8 cellular contexts compared by ENCODE assay signal in the genomic region with DNA sequence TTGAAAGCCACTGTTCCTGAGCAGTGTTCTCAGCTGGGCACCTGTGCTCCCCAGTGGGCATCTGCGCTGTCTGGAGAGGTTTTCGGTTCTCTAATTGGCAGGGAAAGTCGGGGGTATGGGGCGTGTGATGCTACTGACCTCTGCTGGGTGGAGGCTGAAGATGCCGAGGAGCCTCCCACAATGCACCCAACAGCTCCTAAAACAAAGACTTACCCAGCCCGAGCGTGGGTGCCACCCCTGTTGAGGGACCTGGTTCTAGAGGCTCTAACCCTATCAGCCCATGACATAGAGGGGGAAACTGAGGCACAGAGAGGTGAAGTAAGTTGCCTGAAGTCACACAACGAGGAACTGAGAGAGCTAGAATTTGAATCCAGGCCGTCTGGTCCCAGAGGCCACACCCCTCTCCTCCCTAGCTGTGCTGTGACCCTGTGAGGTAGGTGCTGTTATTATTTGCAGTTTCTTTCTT. TPM values are rescaled to one million over a fixed set of nuclear protein-coding genes. Genes with fewer than 3 reads are reported as not detected.
DNase-seq lines count a peak whose midpoint lies in the region; ATAC-seq and TF ChIP-seq lines count a peak whose summit lies in the region.

No MANE protein-coding gene starts in this region.

- peak overlapping the region; percentile 62 for H3K27ac Mint-ChIP-seq in activated naive CD8-positive, alpha-beta T cell treated with anti-CD3 and anti-CD28 coated beads, Interleukin-2, amount 10 ng/mL, durations not matched to agents 7 days and 5 days
- no peak overlapping the region for H3K27ac Mint-ChIP-seq in type B pancreatic cell

- POLR2A ChIA-PET in activated naive CD8-positive, alpha-beta T cell treated with anti-CD3 and anti-CD28 coated beads, Interleukin-2, amount 10 ng/mL, durations not matched to agents 7 days and 5 days (lab: Charles Lee) = interaction anchor here (0.6 to 1.8 kb wide), 12 partner anchors 8 to 1204 kb away, joined by 3 to 10 read pairs (median 4); a partner anchor contains a TSS

- DNase-seq in SIG-M5 treated with dmso at 0.1 percent for 504 hours (lab: John Stamatoyannopoulos, UW; ENCODE audit: unreplicated experiment) (peak; percentile 65), SIG-M5 (lab: John Stamatoyannopoulos, UW) (no peak), RPMI7951 (ENCODE audit: low read depth) (peak; percentile 70), iPS-NIHi7 (ENCODE audit: extremely low spot score) (peak; percentile 77), type B pancreatic cell (ENCODE audit: extremely low spot score, unreplicated experiment) (no peak), GDM1 (lab: John Stamatoyannopoulos, UW) (no peak)
- DNase-seq in activated naive CD8-positive, alpha-beta T cell treated with anti-CD3 and anti-CD28 coated beads, Interleukin-2, amount 10 ng/mL, durations not matched to agents 7 days and 5 days = peak; percentile 56

- peak overlapping the region; percentile 31 for H3K4me3 Mint-ChIP-seq in activated naive CD8-positive, alpha-beta T cell treated with anti-CD3 and anti-CD28 coated beads, Interleukin-2, amount 10 ng/mL, durations not matched to agents 7 days and 5 days
- H3K4me3 Mint-ChIP-seq in type B pancreatic cell = no peak overlapping the region

- peak; percentile 59 for TF ChIP-seq CTCF in type B pancreatic cell (conservative IDR thresholded peaks at IDR 0.05)

- TF ChIP-seq EP300 in Ishikawa (IDR thresholded peaks at IDR 0.05; ENCODE audit: borderline replicate concordance) = no peak

- no peaks in the 10 kb centered on the region for H3K36me3 Mint-ChIP-seq in activated naive CD8-positive, alpha-beta T cell treated with anti-CD3 and anti-CD28 coated beads, Interleukin-2, amount 10 ng/mL, durations not matched to agents 7 days and 5 days
- H3K36me3 Mint-ChIP-seq in type B pancreatic cell = peaks cover 2% of the 10 kb centered on the region

- H3K4me1 Mint-ChIP-seq in activated naive CD8-positive, alpha-beta T cell treated with anti-CD3 and anti-CD28 coated beads, Interleukin-2, amount 10 ng/mL, durations not matched to agents 7 days and 5 days = peaks cover 4% of the 10 kb centered on the region
- peaks cover 3% of the 10 kb centered on the region for H3K4me1 Mint-ChIP-seq in type B pancreatic cell (ENCODE audit: unreplicated experiment)

- ATAC-seq in activated naive CD8-positive, alpha-beta T cell treated with anti-CD3 and anti-CD28 coated beads, Interleukin-2, amount 10 ng/mL, durations not matched to agents 7 days and 5 days (ENCODE audit: low read depth) = peak; percentile 90

- H3K9me3 Mint-ChIP-seq in activated naive CD8-positive, alpha-beta T cell treated with anti-CD3 and anti-CD28 coated beads, Interleukin-2, amount 10 ng/mL, durations not matched to agents 7 days and 5 days = no peaks in the 10 kb centered on the region
- H3K9me3 Mint-ChIP-seq in type B pancreatic cell = no peaks in the 10 kb centered on the region

- no peaks in the 10 kb centered on the region for H3K27me3 Mint-ChIP-seq in activated naive CD8-positive, alpha-beta T cell treated with anti-CD3 and anti-CD28 coated beads, Interleukin-2, amount 10 ng/mL, durations not matched to agents 7 days and 5 days
- no peaks in the 10 kb centered on the region for H3K27me3 Mint-ChIP-seq in type B pancreatic cell

- peak; percentile 16; the same call in 1 of the 2 replicates for TF ChIP-seq RAD21 in Ishikawa (IDR thresholded peaks at IDR 0.05; ENCODE audit: low read depth)

TF ChIP-seq in Ishikawa, 13 proteins besides CTCF, POLR2A, EP300 and RAD21:
- TF ChIP-seq TEAD4 (IDR thresholded peaks at IDR 0.05) (no peak), CEBPB (IDR thresholded peaks at IDR 0.05) (no peak), CREB1 (IDR thresholded peaks at IDR 0.05; ENCODE audit: low read depth) (no peak), TCF12 (IDR thresholded peaks at IDR 0.05; ENCODE audit: low read depth) (no peak), NFIC (IDR thresholded peaks at IDR 0.05) (no peak), YY1 (IDR thresholded peaks at IDR 0.05; ENCODE audit: low read depth) (no peak), ZBTB7A (IDR thresholded peaks at IDR 0.05; ENCODE audit: low read depth) (no peak), FOXM1 (IDR thresholded peaks at IDR 0.05; ENCODE audit: borderline replicate concordance, low read depth) (no peak), EGR1 (IDR thresholded peaks at IDR 0.05) (no peak), TAF1 (IDR thresholded peaks at IDR 0.05; ENCODE audit: low read depth) (no peak)
- TF ChIP-seq, protein P1, sequence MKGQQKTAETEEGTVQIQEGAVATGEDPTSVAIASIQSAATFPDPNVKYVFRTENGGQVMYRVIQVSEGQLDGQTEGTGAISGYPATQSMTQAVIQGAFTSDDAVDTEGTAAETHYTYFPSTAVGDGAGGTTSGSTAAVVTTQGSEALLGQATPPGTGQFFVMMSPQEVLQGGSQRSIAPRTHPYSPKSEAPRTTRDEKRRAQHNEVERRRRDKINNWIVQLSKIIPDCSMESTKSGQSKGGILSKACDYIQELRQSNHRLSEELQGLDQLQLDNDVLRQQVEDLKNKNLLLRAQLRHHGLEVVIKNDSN (IDR thresholded peaks at IDR 0.05) = no peak
- TF ChIP-seq, protein P2, sequence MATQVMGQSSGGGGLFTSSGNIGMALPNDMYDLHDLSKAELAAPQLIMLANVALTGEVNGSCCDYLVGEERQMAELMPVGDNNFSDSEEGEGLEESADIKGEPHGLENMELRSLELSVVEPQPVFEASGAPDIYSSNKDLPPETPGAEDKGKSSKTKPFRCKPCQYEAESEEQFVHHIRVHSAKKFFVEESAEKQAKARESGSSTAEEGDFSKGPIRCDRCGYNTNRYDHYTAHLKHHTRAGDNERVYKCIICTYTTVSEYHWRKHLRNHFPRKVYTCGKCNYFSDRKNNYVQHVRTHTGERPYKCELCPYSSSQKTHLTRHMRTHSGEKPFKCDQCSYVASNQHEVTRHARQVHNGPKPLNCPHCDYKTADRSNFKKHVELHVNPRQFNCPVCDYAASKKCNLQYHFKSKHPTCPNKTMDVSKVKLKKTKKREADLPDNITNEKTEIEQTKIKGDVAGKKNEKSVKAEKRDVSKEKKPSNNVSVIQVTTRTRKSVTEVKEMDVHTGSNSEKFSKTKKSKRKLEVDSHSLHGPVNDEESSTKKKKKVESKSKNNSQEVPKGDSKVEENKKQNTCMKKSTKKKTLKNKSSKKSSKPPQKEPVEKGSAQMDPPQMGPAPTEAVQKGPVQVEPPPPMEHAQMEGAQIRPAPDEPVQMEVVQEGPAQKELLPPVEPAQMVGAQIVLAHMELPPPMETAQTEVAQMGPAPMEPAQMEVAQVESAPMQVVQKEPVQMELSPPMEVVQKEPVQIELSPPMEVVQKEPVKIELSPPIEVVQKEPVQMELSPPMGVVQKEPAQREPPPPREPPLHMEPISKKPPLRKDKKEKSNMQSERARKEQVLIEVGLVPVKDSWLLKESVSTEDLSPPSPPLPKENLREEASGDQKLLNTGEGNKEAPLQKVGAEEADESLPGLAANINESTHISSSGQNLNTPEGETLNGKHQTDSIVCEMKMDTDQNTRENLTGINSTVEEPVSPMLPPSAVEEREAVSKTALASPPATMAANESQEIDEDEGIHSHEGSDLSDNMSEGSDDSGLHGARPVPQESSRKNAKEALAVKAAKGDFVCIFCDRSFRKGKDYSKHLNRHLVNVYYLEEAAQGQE (IDR thresholded peaks at IDR 0.05; ENCODE audit: low read depth) = no peak
- TF ChIP-seq, protein P3, sequence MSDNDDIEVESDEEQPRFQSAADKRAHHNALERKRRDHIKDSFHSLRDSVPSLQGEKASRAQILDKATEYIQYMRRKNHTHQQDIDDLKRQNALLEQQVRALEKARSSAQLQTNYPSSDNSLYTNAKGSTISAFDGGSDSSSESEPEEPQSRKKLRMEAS (IDR thresholded peaks at IDR 0.05) = no peak

RNA-seq across cellular contexts. Expression of a gene that starts 2.3 kb away (rescaled TPM):
- total RNA-seq in RPMI7951 (2014; rRNA removed; shearing (Covaris generic)) = not detected in 2 replicates
- total RNA-seq in activated naive CD8-positive, alpha-beta T cell treated with anti-CD3 and anti-CD28 coated beads, Interleukin-2, amount 10 ng/mL, durations not matched to agents 7 days and 5 days = not detected
- not detected in 2 replicates for total RNA-seq in type B pancreatic cell (ENCODE audit: low replicate concordance)

RNA-seq across cellular contexts. Expression of a gene that starts 6.0 kb away (rescaled TPM):
- total RNA-seq in RPMI7951 (2014; rRNA removed; shearing (Covaris generic)) = 1.6 TPM in 1 of 2 replicates, not detected in the other
- 1 to 10 TPM; 2.7 to 3.6 TPM for total RNA-seq in activated naive CD8-positive, alpha-beta T cell treated with anti-CD3 and anti-CD28 coated beads, Interleukin-2, amount 10 ng/mL, durations not matched to agents 7 days and 5 days
- 6.1 and 8.1 TPM in 2 replicates for total RNA-seq in type B pancreatic cell (ENCODE audit: low replicate concordance)

RNA-seq across cellular contexts. Expression of a gene that starts 10.1 kb away (rescaled TPM):
- total RNA-seq in RPMI7951 (2014; rRNA removed; shearing (Covaris generic)) = 2,104 and 2,291 TPM in 2 replicates
- 1,000 to 10,000 TPM; 1,565 to 1,587 TPM for total RNA-seq in activated naive CD8-positive, alpha-beta T cell treated with anti-CD3 and anti-CD28 coated beads, Interleukin-2, amount 10 ng/mL, durations not matched to agents 7 days and 5 days
- total RNA-seq in type B pancreatic cell (ENCODE audit: low replicate concordance) = 1,623 and 1,815 TPM in 2 replicates

RNA-seq across cellular contexts. Expression of a gene that starts 10.5 kb away (rescaled TPM):
- total RNA-seq in RPMI7951 (2014; rRNA removed; shearing (Covaris generic)) = 4.7 and 7.7 TPM in 2 replicates
- total RNA-seq in activated naive CD8-positive, alpha-beta T cell treated with anti-CD3 and anti-CD28 coated beads, Interleukin-2, amount 10 ng/mL, durations not matched to agents 7 days and 5 days = 10 to 100 TPM; 31.4 to 31.8 TPM
- 44.0 and 47.1 TPM in 2 replicates for total RNA-seq in type B pancreatic cell (ENCODE audit: low replicate concordance)

RNA-seq across cellular contexts. Expression of a gene that starts 28.3 kb away (rescaled TPM):
- 16.6 and 17.2 TPM in 2 replicates for total RNA-seq in RPMI7951 (2014; rRNA removed; shearing (Covaris generic))
- total RNA-seq in activated naive CD8-positive, alpha-beta T cell treated with anti-CD3 and anti-CD28 coated beads, Interleukin-2, amount 10 ng/mL, durations not matched to agents 7 days and 5 days = 10 to 100 TPM; 34.0 to 34.8 TPM
- total RNA-seq in type B pancreatic cell (ENCODE audit: low replicate concordance) = 24.5 and 31.5 TPM in 2 replicates

Comparison
In these comparisons a context has a peak if more than half of its experiments do, and no peak if none do; other contexts are left out.
1. DNase-seq: peak in SIG-M5 treated with dmso at 0.1 percent for 504 hours (single experiment), RPMI7951 (single experiment), activated naive CD8-positive, alpha-beta T cell treated with anti-CD3 and anti-CD28 coated beads, Interleukin-2, amount 10 ng/mL, durations not matched to agents 7 days and 5 days (single experiment) and iPS-NIHi7 (single experiment); none in SIG-M5 (single experiment), type B pancreatic cell (single experiment) and GDM1 (single experiment).